ENCODE assay signal across 1 cellular context in the genomic region with DNA sequence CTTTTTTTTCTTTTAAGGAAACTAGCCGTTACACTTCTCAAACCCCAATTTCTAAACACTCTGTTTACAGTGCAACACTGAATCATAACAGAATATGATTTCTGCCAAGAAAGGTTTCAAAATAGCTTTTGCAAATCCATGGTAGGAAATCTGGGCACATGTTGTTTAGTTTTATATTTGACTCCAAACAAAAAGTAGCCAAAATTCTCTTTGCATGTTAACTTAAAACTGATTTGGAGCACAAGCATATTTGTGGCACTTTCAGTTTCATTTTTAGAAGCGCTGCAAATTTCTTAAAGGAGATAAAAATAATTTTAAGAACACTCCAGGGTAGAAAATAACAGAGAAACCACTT.
TF ChIP-seq lines count a peak whose summit lies in the region.

No MANE protein-coding gene starts in this region.

TF ChIP-seq in HepG2, 621 proteins besides CTCF, POLR2A, EP300 and RAD21 (continued from another document):
- TF ChIP-seq GPN1 (CRISPR knock-in tag; IDR thresholded peaks at IDR 0.05; ENCODE audit: borderline replicate concordance) (no peak), ZNF3 (CRISPR knock-in tag; IDR thresholded peaks at IDR 0.05) (no peak), ZSCAN22 (CRISPR knock-in tag; IDR thresholded peaks at IDR 0.05) (no peak), HOXA9 (CRISPR knock-in tag; IDR thresholded peaks at IDR 0.05; ENCODE audit: borderline replicate concordance) (no peak), ZSCAN9 (CRISPR knock-in tag; IDR thresholded peaks at IDR 0.05; ENCODE audit: borderline replicate concordance) (no peak)
- TF ChIP-seq, protein P1, sequence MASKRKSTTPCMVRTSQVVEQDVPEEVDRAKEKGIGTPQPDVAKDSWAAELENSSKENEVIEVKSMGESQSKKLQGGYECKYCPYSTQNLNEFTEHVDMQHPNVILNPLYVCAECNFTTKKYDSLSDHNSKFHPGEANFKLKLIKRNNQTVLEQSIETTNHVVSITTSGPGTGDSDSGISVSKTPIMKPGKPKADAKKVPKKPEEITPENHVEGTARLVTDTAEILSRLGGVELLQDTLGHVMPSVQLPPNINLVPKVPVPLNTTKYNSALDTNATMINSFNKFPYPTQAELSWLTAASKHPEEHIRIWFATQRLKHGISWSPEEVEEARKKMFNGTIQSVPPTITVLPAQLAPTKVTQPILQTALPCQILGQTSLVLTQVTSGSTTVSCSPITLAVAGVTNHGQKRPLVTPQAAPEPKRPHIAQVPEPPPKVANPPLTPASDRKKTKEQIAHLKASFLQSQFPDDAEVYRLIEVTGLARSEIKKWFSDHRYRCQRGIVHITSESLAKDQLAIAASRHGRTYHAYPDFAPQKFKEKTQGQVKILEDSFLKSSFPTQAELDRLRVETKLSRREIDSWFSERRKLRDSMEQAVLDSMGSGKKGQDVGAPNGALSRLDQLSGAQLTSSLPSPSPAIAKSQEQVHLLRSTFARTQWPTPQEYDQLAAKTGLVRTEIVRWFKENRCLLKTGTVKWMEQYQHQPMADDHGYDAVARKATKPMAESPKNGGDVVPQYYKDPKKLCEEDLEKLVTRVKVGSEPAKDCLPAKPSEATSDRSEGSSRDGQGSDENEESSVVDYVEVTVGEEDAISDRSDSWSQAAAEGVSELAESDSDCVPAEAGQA (IDR thresholded peaks at IDR 0.05; ENCODE audit: low read depth): no peak
- TF ChIP-seq, protein P1 (CRISPR knock-in tag; IDR thresholded peaks at IDR 0.05; ENCODE audit: borderline replicate concordance): no peak
- TF ChIP-seq, protein P2, sequence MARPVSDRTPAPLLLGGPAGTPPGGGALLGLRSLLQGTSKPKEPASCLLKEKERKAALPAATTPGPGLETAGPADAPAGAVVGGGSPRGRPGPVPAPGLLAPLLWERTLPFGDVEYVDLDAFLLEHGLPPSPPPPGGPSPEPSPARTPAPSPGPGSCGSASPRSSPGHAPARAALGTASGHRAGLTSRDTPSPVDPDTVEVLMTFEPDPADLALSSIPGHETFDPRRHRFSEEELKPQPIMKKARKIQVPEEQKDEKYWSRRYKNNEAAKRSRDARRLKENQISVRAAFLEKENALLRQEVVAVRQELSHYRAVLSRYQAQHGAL (CRISPR knock-in tag; IDR thresholded peaks at IDR 0.05; ENCODE audit: not compliant biosample characterization): no peak
- TF ChIP-seq, protein P3, sequence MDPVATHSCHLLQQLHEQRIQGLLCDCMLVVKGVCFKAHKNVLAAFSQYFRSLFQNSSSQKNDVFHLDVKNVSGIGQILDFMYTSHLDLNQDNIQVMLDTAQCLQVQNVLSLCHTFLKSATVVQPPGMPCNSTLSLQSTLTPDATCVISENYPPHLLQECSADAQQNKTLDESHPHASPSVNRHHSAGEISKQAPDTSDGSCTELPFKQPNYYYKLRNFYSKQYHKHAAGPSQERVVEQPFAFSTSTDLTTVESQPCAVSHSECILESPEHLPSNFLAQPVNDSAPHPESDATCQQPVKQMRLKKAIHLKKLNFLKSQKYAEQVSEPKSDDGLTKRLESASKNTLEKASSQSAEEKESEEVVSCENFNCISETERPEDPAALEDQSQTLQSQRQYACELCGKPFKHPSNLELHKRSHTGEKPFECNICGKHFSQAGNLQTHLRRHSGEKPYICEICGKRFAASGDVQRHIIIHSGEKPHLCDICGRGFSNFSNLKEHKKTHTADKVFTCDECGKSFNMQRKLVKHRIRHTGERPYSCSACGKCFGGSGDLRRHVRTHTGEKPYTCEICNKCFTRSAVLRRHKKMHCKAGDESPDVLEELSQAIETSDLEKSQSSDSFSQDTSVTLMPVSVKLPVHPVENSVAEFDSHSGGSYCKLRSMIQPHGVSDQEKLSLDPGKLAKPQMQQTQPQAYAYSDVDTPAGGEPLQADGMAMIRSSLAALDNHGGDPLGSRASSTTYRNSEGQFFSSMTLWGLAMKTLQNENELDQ (CRISPR knock-in tag; IDR thresholded peaks at IDR 0.05; ENCODE audit: borderline replicate concordance): no peak
